Comparison of ENCODE assay signal across 8 cellular contexts in genomic region chr6:30212865-30213653, GRCh38. TPM values are rescaled to one million over a fixed set of nuclear protein-coding genes. Genes with fewer than 3 reads are reported as not detected.
A peak's percentile ranks its signal among the peaks of the same experiment; 100 is the strongest.
DNase-seq lines count a peak whose midpoint lies in the region; ATAC-seq, FAIRE-seq and TF ChIP-seq lines count a peak whose summit lies in the region.

A gene with protein sequence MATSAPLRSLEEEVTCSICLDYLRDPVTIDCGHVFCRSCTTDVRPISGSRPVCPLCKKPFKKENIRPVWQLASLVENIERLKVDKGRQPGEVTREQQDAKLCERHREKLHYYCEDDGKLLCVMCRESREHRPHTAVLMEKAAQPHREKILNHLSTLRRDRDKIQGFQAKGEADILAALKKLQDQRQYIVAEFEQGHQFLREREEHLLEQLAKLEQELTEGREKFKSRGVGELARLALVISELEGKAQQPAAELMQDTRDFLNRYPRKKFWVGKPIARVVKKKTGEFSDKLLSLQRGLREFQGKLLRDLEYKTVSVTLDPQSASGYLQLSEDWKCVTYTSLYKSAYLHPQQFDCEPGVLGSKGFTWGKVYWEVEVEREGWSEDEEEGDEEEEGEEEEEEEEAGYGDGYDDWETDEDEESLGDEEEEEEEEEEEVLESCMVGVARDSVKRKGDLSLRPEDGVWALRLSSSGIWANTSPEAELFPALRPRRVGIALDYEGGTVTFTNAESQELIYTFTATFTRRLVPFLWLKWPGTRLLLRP (minus strand): TSS chr6:30213406. CDS start chr6:30199103, 14,303 bp downstream.

- peak; percentile 89 for TF ChIP-seq POLR2A in GM19193 (IDR thresholded peaks at IDR 0.05; ENCODE audit: extremely low read depth, insufficient read depth, insufficient read length)

- H3K9me3 ChIP-seq in kidney (ENCODE audit: control insufficient read depth in 1 of 2, low read length in 2 of 2) = no peaks in the 10 kb centered on the region

- H3K27ac ChIP-seq in kidney (ENCODE audit: low read depth in 2 of 2, low read length in 2 of 2) = peak within 1 kb of the TSS; percentile 98 to 99

- peak; percentile 86 for ATAC-seq in HG03439 (IDR thresholded peaks at IDR 0.05; ENCODE audit: unreplicated experiment)

- DNase-seq in AML-193 (lab: John Stamatoyannopoulos, UW) (peak; percentile 99), NCI-H510A treated with DMSO at 0.1 percent for 48 hours (lab: John Stamatoyannopoulos, UW) (peak; percentile 94), chondrocyte (ENCODE audit: low spot score) (peak; percentile 99), kidney (peak; percentile 99)
- DNase-seq in activated CD4-positive, alpha-beta T cell treated with anti-CD3 and anti-CD28 coated beads for 24 hours (ENCODE audit: low read depth in 2 of 2) = peak; percentile 91 to 92
- peak; percentile 98 for DNase-seq in stimulated activated CD4-positive, alpha-beta T cell treated with anti-CD3 and anti-CD28 coated beads, Interleukin-15, amount 100 ng/mL, for 24 hours

- H3K9me3 Mint-ChIP-seq in chondrocyte (ENCODE audit: low read depth) = no peaks in the 10 kb centered on the region

- peak; percentile 94 for FAIRE-seq in kidney (lab: Jason Lieb, UNC)

- peak within 1 kb of the TSS; percentile 93 for H3K4me3 Mint-ChIP-seq in chondrocyte (ENCODE audit: unreplicated experiment)

- TF ChIP-seq CTCF in chondrocyte (IDR thresholded peaks at IDR 0.05) (no peak), kidney (IDR thresholded peaks at IDR 0.05; ENCODE audit: borderline replicate concordance, extremely low read depth, insufficient read depth) (no peak)

- no peaks in the 10 kb centered on the region for H3K36me3 Mint-ChIP-seq in chondrocyte (ENCODE audit: low read depth)

- no peaks in the 10 kb centered on the region for H3K27me3 Mint-ChIP-seq in chondrocyte (ENCODE audit: low read depth)

- peak within 1 kb of the TSS; percentile 92 to 98 for H3K4me3 ChIP-seq in kidney (ENCODE audit: low read length in 2 of 2)

- peak within 1 kb of the TSS; percentile 99 for H3K27ac Mint-ChIP-seq in chondrocyte (ENCODE audit: unreplicated experiment)

- no peaks in the 10 kb centered on the region for H3K36me3 ChIP-seq in kidney (ENCODE audit: control insufficient read depth in 1 of 2, insufficient read depth in 2 of 2, low read length in 2 of 2)

- peak within 1 kb of the TSS; percentile 96 to 99 for H3K9ac ChIP-seq in kidney (ENCODE audit: low read length in 2 of 2)

- peaks cover 21 to 23% of the 10 kb centered on the region in 2 donors for H3K4me1 ChIP-seq in kidney (ENCODE audit: control insufficient read depth in 1 of 2, insufficient read depth in 1 of 2, low read depth in 1 of 2, low read length in 2 of 2)

- H3K4me1 Mint-ChIP-seq in chondrocyte (ENCODE audit: low read depth) = peaks cover 50% of the 10 kb centered on the region

- intact Hi-C loops in kidney (cut with DNase I) = no loop called here

RNA-seq across cellular contexts. Expression of the gene that starts here (rescaled TPM):
- total RNA-seq in chondrocyte (36.1 to 37.6 TPM (median 36.7 TPM) in 3 replicates), kidney (63.9 TPM)
- polyA plus RNA-seq in kidney (ENCODE audit: insufficient read depth, low read depth, low replicate concordance) = 28.0 TPM

Comparison
In these comparisons a context has a peak if more than half of its experiments do, and no peak if none do; other contexts are left out.
1. Peak in every context shown above with its lines: DNase-seq, ATAC-seq, H3K4me3 ChIP-seq and H3K27ac ChIP-seq.